ENCODE assay signal across 8 cellular contexts in the genomic region with DNA sequence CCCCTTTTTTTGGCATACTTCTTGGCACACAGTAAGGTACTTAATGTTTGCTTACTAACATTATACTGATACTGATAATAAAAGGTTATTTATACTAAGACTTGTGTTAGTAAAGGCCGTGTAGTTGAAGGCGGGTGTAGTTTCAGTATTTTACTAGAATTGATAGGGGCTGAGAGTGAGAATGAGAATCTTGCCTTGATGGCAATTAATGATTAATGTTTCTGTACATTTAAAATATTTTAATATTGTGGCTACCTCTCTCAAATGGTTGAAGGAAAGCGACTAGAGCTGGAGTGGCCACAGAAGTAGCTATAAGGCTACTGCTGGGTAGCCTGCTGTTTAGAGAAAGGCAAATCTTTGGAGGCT. TPM values are rescaled to one million over a fixed set of nuclear protein-coding genes. Genes with fewer than 3 reads are reported as not detected.
DNase-seq lines count a peak whose midpoint lies in the region; ATAC-seq and TF ChIP-seq lines count a peak whose summit lies in the region.

No MANE protein-coding gene starts in this region.

- in situ Hi-C loops in mammary epithelial cell (cut with MboI; ENCODE audit: low sequenced_read_pairs in 2 of 2) (no loop called here), KBM-7 (cut with MboI; ENCODE audit: low pct_unique_long_range_greater_than_20kb, low sequenced_read_pairs) (no loop called here)

- peaks cover 93% of the 10 kb centered on the region for H3K79me2 ChIP-seq in mammary epithelial cell (ENCODE audit: insufficient read depth, low read length)

- no TSS peak for BruUV-seq in mammary epithelial cell (replicated peaks; lab: Mats Ljungman, UMichigan)

- H3K27me3 Mint-ChIP-seq in activated T-cell treated with anti-CD3 and anti-CD28 coated beads, Interleukin-2, amount 50 U/mL, for 24 hours: no peaks in the 10 kb centered on the region
- no peaks in the 10 kb centered on the region for H3K27me3 Mint-ChIP-seq in type B pancreatic cell

- no peak overlapping the region for H3K4me2 ChIP-seq in mammary epithelial cell (ENCODE audit: insufficient read depth, low read depth, low read length)

- peak overlapping the region; percentile 93 for H3K27ac Mint-ChIP-seq in activated T-cell treated with anti-CD3 and anti-CD28 coated beads, Interleukin-2, amount 50 U/mL, for 24 hours
- peak overlapping the region; percentile 14 for H3K27ac Mint-ChIP-seq in type B pancreatic cell

- no peaks in the 10 kb centered on the region for H3K9me3 Mint-ChIP-seq in activated T-cell treated with anti-CD3 and anti-CD28 coated beads, Interleukin-2, amount 50 U/mL, for 24 hours
- no peaks in the 10 kb centered on the region for H3K9me3 Mint-ChIP-seq in type B pancreatic cell

- H3K9ac ChIP-seq in mammary epithelial cell (ENCODE audit: insufficient read depth, low read length): no peak overlapping the region

- H3K36me3 ChIP-seq in mammary epithelial cell (ENCODE audit: insufficient read depth, low read length): peaks cover 2% of the 10 kb centered on the region

- H3K4me1 Mint-ChIP-seq in activated T-cell treated with anti-CD3 and anti-CD28 coated beads, Interleukin-2, amount 50 U/mL, for 24 hours (ENCODE audit: low read depth): peaks cover 86% of the 10 kb centered on the region
- H3K4me1 Mint-ChIP-seq in type B pancreatic cell (ENCODE audit: unreplicated experiment): peaks cover 39% of the 10 kb centered on the region

- DNase-seq in activated T-cell treated with anti-CD3 and anti-CD28 coated beads, Interleukin-2, amount 50 U/mL, for 24 hours: no peak
- no peak for DNase-seq in activated T-cell treated with anti-CD3 and anti-CD28 coated beads, Interleukin-2, amount 50 U/mL, for 1 hour
- DNase-seq in mammary epithelial cell (no peak), type B pancreatic cell (ENCODE audit: extremely low spot score, unreplicated experiment) (no peak), RWPE1 (ENCODE audit: low spot score) (no peak), KBM-7 (no peak)
- DNase-seq in stimulated activated naive CD4-positive, alpha-beta T cell treated with Interleukin-2 at 50 U/mL for 16 hours (lab: John Stamatoyannopoulos, UW): no peak

- H2AFZ ChIP-seq in mammary epithelial cell (ENCODE audit: low read depth, low read length): no peak overlapping the region

- no peaks in the 10 kb centered on the region for H3K9me3 ChIP-seq in mammary epithelial cell (replicated peaks; ENCODE audit: insufficient read depth, low read length)

- H3K36me3 Mint-ChIP-seq in activated T-cell treated with anti-CD3 and anti-CD28 coated beads, Interleukin-2, amount 50 U/mL, for 24 hours (ENCODE audit: low read depth): peaks cover 19% of the 10 kb centered on the region
- H3K36me3 Mint-ChIP-seq in type B pancreatic cell: peaks cover 4% of the 10 kb centered on the region

- H3K4me3 Mint-ChIP-seq in activated T-cell treated with anti-CD3 and anti-CD28 coated beads, Interleukin-2, amount 50 U/mL, for 24 hours: peak overlapping the region; percentile 59
- no peak overlapping the region for H3K4me3 Mint-ChIP-seq in type B pancreatic cell

- WGBS in mammary epithelial cell (ENCODE audit: low coverage, missing lambda C conversion rate): 65% methylated on average over 3 of the region's 3 CpGs

- H3K4me1 ChIP-seq in mammary epithelial cell (ENCODE audit: insufficient read depth, low read length): peaks cover 29% of the 10 kb centered on the region

- intact Hi-C loops in mammary epithelial cell (cut with micrococcal nuclease): loop anchor here (5.0 kb wide), 1 partner anchor 97 kb away; no protein-coding TSS in a partner anchor

- TF ChIP-seq CTCF in mammary epithelial cell (conservative IDR thresholded peaks at IDR 0.05 in 1 of 2, IDR thresholded peaks at IDR 0.05 in 1 of 2; ENCODE audit: extremely low read depth in 1 of 2, insufficient read depth in 1 of 2, low read depth in 1 of 2, low read length in 2 of 2) (no peak), type B pancreatic cell (conservative IDR thresholded peaks at IDR 0.05) (no peak), RWPE1 (conservative IDR thresholded peaks at IDR 0.05; ENCODE audit: low read depth) (no peak)

- H3K27me3 ChIP-seq in mammary epithelial cell (ENCODE audit: insufficient read depth, low read length): no peaks in the 10 kb centered on the region

- dilution Hi-C loops in mammary epithelial cell (cut with HindIII; ENCODE audit: low sequenced_read_pairs): no loop called here

- ATAC-seq in HG03108 (IDR thresholded peaks at IDR 0.05; ENCODE audit: unreplicated experiment): peak; percentile 46

- no peak overlapping the region for H3K4me3 ChIP-seq in mammary epithelial cell (replicated peaks in 1 of 3; ENCODE audit: insufficient read depth in 1 of 3, low read depth in 2 of 3, low read length in 3 of 3)

- no peaks in the 10 kb centered on the region for H4K20me1 ChIP-seq in mammary epithelial cell (ENCODE audit: insufficient read depth, low read length)

- CTCF ChIA-PET in mammary epithelial cell (lab: Charles Lee; ENCODE audit: low non-redundant PET): no interaction called here
- CTCF ChIA-PET in RWPE1 (lab: Yijun Ruan, JAX): no interaction called here

- peak overlapping the region; percentile 62 for H3K27ac ChIP-seq in mammary epithelial cell (ENCODE audit: insufficient read depth, low read depth, low read length)
- H3K27ac ChIP-seq in RWPE1: no peak overlapping the region

- POLR2A ChIA-PET in RWPE1 (lab: Yijun Ruan, JAX; ENCODE audit: low non-redundant PET): no interaction called here

RNA-seq across cellular contexts. Expression of gene PELI1, which starts 29.3 kb away (rescaled TPM):
- total RNA-seq in mammary epithelial cell (10 to 100 TPM; 18.9 to 26.7 TPM), type B pancreatic cell (ENCODE audit: low replicate concordance) (57.5 and 58.2 TPM in 2 replicates)
- 8.3 TPM for polyA plus RNA-seq in mammary epithelial cell
- polyA minus RNA-seq in mammary epithelial cell: 13.1 TPM
